1 cellular context compared by ENCODE assay signal in the genomic region with DNA sequence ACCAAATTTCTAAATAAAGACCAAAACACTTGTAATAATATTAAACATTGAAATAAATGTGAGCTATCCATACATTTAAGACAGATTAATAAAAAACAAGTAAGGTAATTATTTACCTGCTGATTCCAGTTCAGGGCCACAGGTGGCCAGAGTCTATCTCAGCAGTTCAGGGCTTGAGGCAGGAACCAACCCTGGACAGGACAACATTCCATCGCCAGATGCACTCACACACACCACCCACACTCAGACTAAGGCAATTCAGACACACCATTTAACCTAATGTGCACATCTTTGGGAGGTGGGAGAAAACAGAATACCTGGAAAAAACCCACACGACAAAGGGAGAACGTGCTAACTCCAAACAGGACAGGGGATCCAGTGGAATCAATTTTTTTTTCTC.
TF ChIP-seq lines count a peak whose summit lies in the region.

No MANE protein-coding gene starts in this region.

TF ChIP-seq in IMR-90, 13 proteins besides CTCF, POLR2A, EP300 and RAD21 (continued from another document):
- TF ChIP-seq ELK1 (IDR thresholded peaks at IDR 0.05; ENCODE audit: borderline replicate concordance, low read depth, low read length): no peak
